ENCODE assay signal across 8 cellular contexts in the genomic region with DNA sequence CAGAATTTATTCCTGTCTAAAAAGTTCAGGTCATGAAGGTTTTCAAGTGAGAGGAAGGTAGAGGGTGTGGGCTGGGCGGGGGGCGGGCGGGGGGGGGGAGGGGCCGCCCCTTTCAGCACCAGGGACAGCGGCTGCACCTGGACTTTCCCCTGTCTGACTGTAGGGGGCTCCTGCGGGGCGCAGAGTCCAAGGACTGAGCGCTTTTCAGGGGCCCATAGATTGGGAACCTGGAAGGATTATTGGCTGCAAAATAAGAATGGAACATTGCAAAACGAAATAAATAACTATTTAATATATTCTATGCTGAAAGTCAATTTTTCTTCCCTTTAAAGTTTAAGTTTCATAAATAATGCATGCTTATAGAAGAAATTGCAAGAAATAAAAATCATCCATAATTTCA. TPM values are rescaled to one million over a fixed set of nuclear protein-coding genes. Genes with fewer than 3 reads are reported as not detected.
A peak's percentile ranks its signal among the peaks of the same experiment; 100 is the strongest.
DNase-seq lines count a peak whose midpoint lies in the region; ATAC-seq and TF ChIP-seq lines count a peak whose summit lies in the region.

No MANE protein-coding gene starts in this region.

- H3K27ac Mint-ChIP-seq in activated CD4-positive, alpha-beta memory T cell treated with anti-CD3 and anti-CD28 coated beads, Interleukin-2, amount 10 ng/mL, durations not matched to agents 7 days and 5 days = no peak overlapping the region

- TF ChIP-seq CTCF in left lung (IDR thresholded peaks at IDR 0.05) (peak in 1 of 2 donors; percentile 16), esophagus squamous epithelium (IDR thresholded peaks at IDR 0.05) (peak in 2 of 6 experiments; percentile 31 to 43)

- H3K4me1 ChIP-seq in left lung = peaks cover 0 to 22% of the 10 kb centered on the region in 2 donors
- peaks cover 0 to 28% (median 5%) of the 10 kb centered on the region in 3 donors for H3K4me1 ChIP-seq in esophagus squamous epithelium

- intact Hi-C loops in left lung (cut with DNase I) (no loop called here), esophagus squamous epithelium (cut with DNase I) (no loop called here)

- no peak overlapping the region for H3K4me3 Mint-ChIP-seq in activated CD4-positive, alpha-beta memory T cell treated with anti-CD3 and anti-CD28 coated beads, Interleukin-2, amount 10 ng/mL, durations not matched to agents 7 days and 5 days

- H3K4me3 ChIP-seq in left lung (no peak overlapping the region), esophagus squamous epithelium (no peak overlapping the region)

- H3K9me3 Mint-ChIP-seq in activated CD4-positive, alpha-beta memory T cell treated with anti-CD3 and anti-CD28 coated beads, Interleukin-2, amount 10 ng/mL, durations not matched to agents 7 days and 5 days = no peaks in the 10 kb centered on the region

- DNase-seq in EL = peak; percentile 14
- DNase-seq in HuH-7 (ENCODE audit: low spot score) = peak; percentile 49
- peak; percentile 41 for DNase-seq in activated CD4-positive, alpha-beta memory T cell treated with anti-CD3 and anti-CD28 coated beads, Interleukin-2, amount 10 ng/mL, durations not matched to agents 7 days and 5 days
- DNase-seq in left lung = no peak
- no peak for DNase-seq in OCI-M2 (lab: John Stamatoyannopoulos, UW; ENCODE audit: unreplicated experiment)
- DNase-seq in esophagus squamous epithelium (lab: John Stamatoyannopoulos, UW) = no peak

- no peak for TF ChIP-seq POLR2A in esophagus squamous epithelium (IDR thresholded peaks at IDR 0.05)

- no peaks in the 10 kb centered on the region for H3K36me3 Mint-ChIP-seq in activated CD4-positive, alpha-beta memory T cell treated with anti-CD3 and anti-CD28 coated beads, Interleukin-2, amount 10 ng/mL, durations not matched to agents 7 days and 5 days (ENCODE audit: low read depth)

- H3K27ac ChIP-seq in left lung (no peak overlapping the region), esophagus squamous epithelium (no peak overlapping the region)

- peaks cover 3% of the 10 kb centered on the region for H3K4me1 Mint-ChIP-seq in activated CD4-positive, alpha-beta memory T cell treated with anti-CD3 and anti-CD28 coated beads, Interleukin-2, amount 10 ng/mL, durations not matched to agents 7 days and 5 days

- CTCF ChIA-PET in activated CD4-positive, alpha-beta memory T cell treated with anti-CD3 and anti-CD28 coated beads, Interleukin-2, amount 10 ng/mL, durations not matched to agents 7 days and 5 days (lab: Charles Lee) = interaction anchor here (0.7 to 1.3 kb wide), 3 partner anchors 379 to 550 kb away, joined by 3 to 5 read pairs (median 4); no protein-coding TSS in a partner anchor

- ATAC-seq in left lung (peak; percentile 54), GM21723 (IDR thresholded peaks at IDR 0.05; ENCODE audit: unreplicated experiment) (no peak), GM18520 (IDR thresholded peaks at IDR 0.05; ENCODE audit: unreplicated experiment) (no peak)

- H3K9me3 ChIP-seq in left lung (no peaks in the 10 kb centered on the region), esophagus squamous epithelium (no peaks in the 10 kb centered on the region)

- 2 to 5% methylated on average over 5 to 6 of the region's 9 CpGs for WGBS in esophagus squamous epithelium, 2 donors

- H3K36me3 ChIP-seq in left lung (no peaks in the 10 kb centered on the region), esophagus squamous epithelium (no peaks in the 10 kb centered on the region)

- POLR2A ChIA-PET in activated CD4-positive, alpha-beta memory T cell treated with anti-CD3 and anti-CD28 coated beads, Interleukin-2, amount 10 ng/mL, durations not matched to agents 7 days and 5 days (lab: Charles Lee) = no interaction called here

- peaks cover 12% of the 10 kb centered on the region for H3K27me3 Mint-ChIP-seq in activated CD4-positive, alpha-beta memory T cell treated with anti-CD3 and anti-CD28 coated beads, Interleukin-2, amount 10 ng/mL, durations not matched to agents 7 days and 5 days

- peaks cover 0 to 47% of the 10 kb centered on the region in 2 donors for H3K27me3 ChIP-seq in left lung
- H3K27me3 ChIP-seq in esophagus squamous epithelium = peaks cover 0 to 48% (median 0%) of the 10 kb centered on the region in 4 donors

RNA-seq across cellular contexts. Expression of gene CYP4F3, which starts 8.9 kb away (rescaled TPM):
- under 1 TPM in 1 of 2 experiments, not detected in 1; 0.15 TPM for total RNA-seq in activated CD4-positive, alpha-beta memory T cell treated with anti-CD3 and anti-CD28 coated beads, Interleukin-2, amount 10 ng/mL, durations not matched to agents 7 days and 5 days
- total RNA-seq in left lung (1 to 10 TPM in 1 of 2 donors, under 1 TPM in 1; 0.82 to 3.7 TPM), esophagus squamous epithelium (10 to 100 TPM; 31.2 to 86.2 (median 43.5) TPM)

RNA-seq across cellular contexts. Expression of gene CYP4F8, which starts 16.8 kb away (rescaled TPM):
- not detected for total RNA-seq in activated CD4-positive, alpha-beta memory T cell treated with anti-CD3 and anti-CD28 coated beads, Interleukin-2, amount 10 ng/mL, durations not matched to agents 7 days and 5 days
- total RNA-seq in left lung (not detected), esophagus squamous epithelium (not detected)

RNA-seq across cellular contexts. Expression of gene CYP4F12, which starts 41.1 kb away (rescaled TPM):
- total RNA-seq in activated CD4-positive, alpha-beta memory T cell treated with anti-CD3 and anti-CD28 coated beads, Interleukin-2, amount 10 ng/mL, durations not matched to agents 7 days and 5 days = not detected
- total RNA-seq in left lung = 1 to 10 TPM; 3.8 to 5.9 TPM
- 10 to 100 TPM; 34.5 to 79.3 (median 61.0) TPM for total RNA-seq in esophagus squamous epithelium

Comparison
In these comparisons a context has a peak if more than half of its experiments do, and no peak if none do; other contexts are left out.
1. DNase-seq: peak in EL (single experiment), HuH-7 (single experiment) and activated CD4-positive, alpha-beta memory T cell treated with anti-CD3 and anti-CD28 coated beads, Interleukin-2, amount 10 ng/mL, durations not matched to agents 7 days and 5 days (single experiment); none in left lung (0 of 2), OCI-M2 (single experiment) and esophagus squamous epithelium (single experiment).
2. RNA of gene CYP4F3, which starts 8.9 kb away (total RNA-seq): 31.2 to 86.2 TPM in esophagus squamous epithelium; 0.82 to 3.7 TPM in left lung and 0.15 TPM in activated CD4-positive, alpha-beta memory T cell treated with anti-CD3 and anti-CD28 coated beads, Interleukin-2, amount 10 ng/mL, durations not matched to agents 7 days and 5 days; every median in the first group is over 4 times any median in the second.
3. RNA of gene CYP4F12, which starts 41.1 kb away (total RNA-seq): 34.5 to 79.3 TPM in esophagus squamous epithelium; 3.8 to 5.9 TPM in left lung and not detected in activated CD4-positive, alpha-beta memory T cell treated with anti-CD3 and anti-CD28 coated beads, Interleukin-2, amount 10 ng/mL, durations not matched to agents 7 days and 5 days; every median in the first group is over 4 times any median in the second.